8 cellular contexts compared by ENCODE assay signal in the genomic region with DNA sequence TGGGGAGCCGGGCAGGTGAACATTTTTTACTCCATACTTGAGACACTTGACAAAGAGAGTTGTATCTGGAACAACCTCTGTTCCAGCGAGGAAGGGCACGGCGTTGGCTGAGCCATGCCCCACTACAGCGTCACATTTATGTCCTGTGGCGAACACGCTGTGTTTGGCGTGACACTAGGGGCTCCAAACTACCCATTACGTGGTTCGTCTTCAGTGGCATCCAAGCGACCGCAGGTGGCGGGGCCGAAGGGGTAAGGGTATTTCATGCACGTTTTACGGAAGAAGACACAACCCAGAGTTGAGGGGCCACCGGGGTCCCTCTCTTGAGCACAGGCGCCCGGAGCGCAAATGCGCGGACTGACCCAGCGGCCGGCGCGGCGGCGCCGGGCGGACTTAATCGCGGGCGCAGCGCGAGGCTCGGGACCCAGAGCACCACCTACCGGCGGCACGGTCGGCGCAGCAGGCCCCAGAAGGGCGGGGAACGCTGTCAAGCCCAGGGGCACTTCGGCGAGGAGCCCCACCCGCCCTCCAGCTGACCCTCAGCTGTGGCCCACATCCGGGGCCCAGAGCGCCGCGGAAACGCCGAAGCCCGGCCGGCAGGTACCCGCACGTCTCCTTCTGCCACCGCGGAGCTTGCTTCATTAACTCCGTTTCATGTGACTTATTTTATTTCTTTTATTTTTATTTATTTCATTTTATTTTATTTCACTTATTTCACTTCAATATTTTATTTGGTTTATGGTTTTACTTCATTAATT. TPM values are rescaled to one million over a fixed set of nuclear protein-coding genes. Genes with fewer than 3 reads are reported as not detected.
DNase-seq lines count a peak whose midpoint lies in the region; ATAC-seq, FAIRE-seq and TF ChIP-seq lines count a peak whose summit lies in the region.

No MANE protein-coding gene starts in this region.

- H3K4me3 ChIP-seq in BLaER1 treated with 17β-estradiol and CSF1 and Interleukin-3, amounts not matched to agents 10 nM and 100 nM = peak overlapping the region; percentile 53 to 73 (median 62)
- H3K4me3 ChIP-seq in endocrine pancreas (ENCODE audit: control insufficient read depth, insufficient read depth, low read length) = no peak overlapping the region
- peak overlapping the region; percentile 47 for H3K4me3 ChIP-seq in mesodermal cell (ENCODE audit: extremely low read depth, insufficient read depth, low read length, poor library complexity, severe bottlenecking)

- H3K9ac ChIP-seq in BLaER1 treated with 17β-estradiol and CSF1 and Interleukin-3, amounts not matched to agents 10 nM and 100 nM = peak overlapping the region; percentile 47 to 74 (median 70); a peak in 21 of 22 replicates
- H3K9ac ChIP-seq in endocrine pancreas (ENCODE audit: control insufficient read depth, insufficient read depth, low read length) = peak overlapping the region; percentile 30

- peaks cover 2% of the 10 kb centered on the region for H3K36me3 Mint-ChIP-seq in activated CD8-positive, alpha-beta T cell treated with anti-CD3 and anti-CD28 coated beads for 36 hours (ENCODE audit: low read depth)

- H3K4me2 ChIP-seq in BLaER1 treated with 17β-estradiol and CSF1 and Interleukin-3, amounts not matched to agents 10 nM and 100 nM = peak overlapping the region; percentile 83 to 95 (median 93)

- H3K9me3 ChIP-seq in BLaER1 treated with 17β-estradiol and CSF1 and Interleukin-3, amounts not matched to agents 10 nM and 100 nM (replicated peaks in 1 of 11) = no peaks in the 10 kb centered on the region
- H3K9me3 ChIP-seq in endocrine pancreas (ENCODE audit: control insufficient read depth, low read length) (no peaks in the 10 kb centered on the region), mesodermal cell (ENCODE audit: control insufficient read depth, low read length) (no peaks in the 10 kb centered on the region)

- WGBS in mesodermal cell (ENCODE audit: insufficient coverage in 2 of 2), 2 experiments = 0 to 1% methylated on average over 43 to 52 of the region's 59 CpGs

- H3K4me3 Mint-ChIP-seq in activated CD8-positive, alpha-beta T cell treated with anti-CD3 and anti-CD28 coated beads for 36 hours = peak overlapping the region; percentile 78

- DNase-seq in GM19239 (ENCODE audit: insufficient read length, low spot score) (peak; percentile 80), NCI-H748 treated with DMSO at 0.1 percent for 48 hours (lab: John Stamatoyannopoulos, UW) (peak; percentile 38)
- peak; percentile 83 for DNase-seq in activated CD8-positive, alpha-beta T cell treated with anti-CD3 and anti-CD28 coated beads for 36 hours
- DNase-seq in stimulated activated CD8-positive, alpha-beta memory T cell treated with anti-CD3 and anti-CD28 coated beads, Interleukin-15, amount 100 ng/mL, for 24 hours (ENCODE audit: low read depth) = peak; percentile 46

- peaks cover 0 to 17% (median 12%) of the 10 kb centered on the region in 11 experiments; a peak in 12 of 22 replicates for H3K27me3 ChIP-seq in BLaER1 treated with 17β-estradiol and CSF1 and Interleukin-3, amounts not matched to agents 10 nM and 100 nM
- H3K27me3 ChIP-seq in endocrine pancreas (ENCODE audit: control insufficient read depth, insufficient read depth, low read length) = no peaks in the 10 kb centered on the region

- peaks cover 0 to 5% (median 0%) of the 10 kb centered on the region in 11 experiments; a peak in 3 of 22 replicates for H4K20me1 ChIP-seq in BLaER1 treated with 17β-estradiol and CSF1 and Interleukin-3, amounts not matched to agents 10 nM and 100 nM

- no peak overlapping the region for H3K27ac Mint-ChIP-seq in activated CD8-positive, alpha-beta T cell treated with anti-CD3 and anti-CD28 coated beads for 36 hours

- intact Hi-C loops in activated CD8-positive, alpha-beta T cell treated with anti-CD3 and anti-CD28 coated beads for 36 hours (cut with micrococcal nuclease) = no loop called here

- peak; percentile 91 for TF ChIP-seq CTCF in activated CD8-positive, alpha-beta T cell treated with anti-CD3 and anti-CD28 coated beads for 36 hours (IDR thresholded peaks at IDR 0.05)

- peaks cover 8% of the 10 kb centered on the region for H3K4me1 Mint-ChIP-seq in activated CD8-positive, alpha-beta T cell treated with anti-CD3 and anti-CD28 coated beads for 36 hours (ENCODE audit: low read depth)

- peaks cover 0 to 12% (median 6%) of the 10 kb centered on the region in 10 experiments; a peak in 16 of 20 replicates for H3K4me1 ChIP-seq in BLaER1 treated with 17β-estradiol and CSF1 and Interleukin-3, amounts not matched to agents 10 nM and 100 nM
- no peaks in the 10 kb centered on the region for H3K4me1 ChIP-seq in endocrine pancreas (ENCODE audit: control insufficient read depth, insufficient read depth, low read length)
- H3K4me1 ChIP-seq in mesodermal cell (ENCODE audit: control insufficient read depth, insufficient read depth, low read length, poor library complexity, severe bottlenecking) = peaks cover 9% of the 10 kb centered on the region

- POLR2A ChIA-PET in activated CD8-positive, alpha-beta T cell treated with anti-CD3 and anti-CD28 coated beads for 36 hours (lab: Charles Lee) = no interaction called here

- peak; percentile 63 for FAIRE-seq in GM19239 (lab: Jason Lieb, UNC)

- no peaks in the 10 kb centered on the region for H3K9me3 Mint-ChIP-seq in activated CD8-positive, alpha-beta T cell treated with anti-CD3 and anti-CD28 coated beads for 36 hours

- peak overlapping the region in 5 of 11 experiments; percentile 13 to 64 (median 41); a peak in 7 of 22 replicates for H3K27ac ChIP-seq in BLaER1 treated with 17β-estradiol and CSF1 and Interleukin-3, amounts not matched to agents 10 nM and 100 nM
- H3K27ac ChIP-seq in mesodermal cell (ENCODE audit: low read depth, low read length, severe bottlenecking) = peak overlapping the region; percentile 90

- peaks cover 0 to 8% (median 3%) of the 10 kb centered on the region in 11 experiments; a peak in 8 of 22 replicates for H3K36me3 ChIP-seq in BLaER1 treated with 17β-estradiol and CSF1 and Interleukin-3, amounts not matched to agents 10 nM and 100 nM
- no peaks in the 10 kb centered on the region for H3K36me3 ChIP-seq in endocrine pancreas (ENCODE audit: control insufficient read depth, insufficient read depth, low read length)
- no peaks in the 10 kb centered on the region for H3K36me3 ChIP-seq in mesodermal cell (ENCODE audit: control insufficient read depth, insufficient read depth, low read length)

- peaks cover 17% of the 10 kb centered on the region for H3K27me3 Mint-ChIP-seq in activated CD8-positive, alpha-beta T cell treated with anti-CD3 and anti-CD28 coated beads for 36 hours

- CTCF ChIA-PET in activated CD8-positive, alpha-beta T cell treated with anti-CD3 and anti-CD28 coated beads for 36 hours (lab: Charles Lee) = interaction anchor here (0.6 to 2.4 kb wide), 16 partner anchors 8 to 267 kb away, joined by 3 to 10 read pairs (median 4); no protein-coding TSS in a partner anchor

- peak; percentile 97 for ATAC-seq in HG03439 (IDR thresholded peaks at IDR 0.05; ENCODE audit: unreplicated experiment)
- peak; percentile 93 for ATAC-seq in activated CD8-positive, alpha-beta T cell treated with anti-CD3 and anti-CD28 coated beads for 36 hours

RNA-seq across cellular contexts. Expression of a gene that starts 36.4 kb away (rescaled TPM):
- under 1 TPM; 0.18 to 0.22 TPM for total RNA-seq in activated CD8-positive, alpha-beta T cell treated with anti-CD3 and anti-CD28 coated beads for 36 hours
- polyA plus RNA-seq in mesodermal cell (2013, experiment 1 of 2) = 20.3 TPM
- 18.1 TPM for polyA plus RNA-seq in mesodermal cell (2013, experiment 2 of 2)
